1 cellular context compared by ENCODE assay signal in the genomic region with DNA sequence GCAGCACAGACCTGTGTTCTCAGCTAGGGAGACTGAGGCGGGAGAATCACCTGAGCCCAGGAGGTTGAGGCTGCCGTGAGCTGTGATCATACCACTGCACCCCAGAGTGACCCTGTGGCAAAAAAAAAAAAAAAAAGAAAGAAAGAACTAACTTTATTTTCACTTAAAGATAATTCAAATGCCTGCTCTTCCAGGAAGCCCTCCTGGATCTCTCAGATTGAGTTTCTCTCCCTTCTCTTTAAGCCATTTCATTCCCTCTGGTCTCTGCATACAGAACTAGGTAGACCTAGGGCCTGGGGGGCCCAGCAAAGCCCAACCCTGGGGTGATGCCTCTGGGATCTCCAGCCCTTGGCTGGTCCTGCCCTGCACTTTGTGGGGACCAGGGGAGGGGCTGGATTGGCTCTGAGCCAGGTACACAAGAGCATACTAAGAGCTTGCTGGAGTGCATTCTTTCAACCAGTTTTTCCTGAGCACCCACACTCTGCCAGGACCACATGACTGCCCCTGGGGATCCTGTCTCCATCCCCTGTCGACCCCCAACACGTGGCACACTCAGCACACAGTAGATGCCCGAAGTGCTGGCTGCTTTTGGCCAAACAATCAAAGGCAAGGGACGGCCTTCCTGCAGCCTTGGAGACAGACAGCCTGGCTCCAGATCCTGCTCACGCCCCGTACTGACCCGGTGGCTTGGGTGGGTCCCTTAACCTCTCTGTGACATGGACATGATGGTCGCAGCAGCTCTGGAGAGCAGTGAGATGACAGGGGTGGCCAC.
TF ChIP-seq lines count a peak whose summit lies in the region.

No MANE protein-coding gene starts in this region.

TF ChIP-seq in HEK293, 187 proteins besides CTCF, POLR2A, EP300 and RAD21 (continued from another document):
- TF ChIP-seq ZNF202 (tag by site-specific recombination; IDR thresholded peaks at IDR 0.05; ENCODE audit: borderline replicate concordance), result no peak
TF ChIP-seq in HEK293: peak in this region for 3.
